ENCODE assay signal across 19 cellular contexts in genomic region chr6:43800746-43801488, GRCh38. TPM values are rescaled to one million over a fixed set of nuclear protein-coding genes. Genes with fewer than 3 reads are reported as not detected.
DNase-seq lines count a peak whose midpoint lies in the region; ATAC-seq and TF ChIP-seq lines count a peak whose summit lies in the region.
"Had no signal": no experiment of that assay in that cellular context is flagged by ENCODE, and none has a peak within 500 bp of the region (broad histone marks: within the 10 kb centered on the region; RNA-seq: fewer than 3 reads in every experiment).

No MANE protein-coding gene starts in this region.

- H3K27ac Mint-ChIP-seq in stimulated activated naive CD8-positive, alpha-beta T cell treated with anti-CD3 and anti-CD28 coated beads, Interleukin-15, amount 100 ng/mL, for 72 hours = no peak overlapping the region
- H3K27ac Mint-ChIP-seq: T-cell had no signal

- H2BK5ac ChIP-seq in mesenchymal stem cell (ENCODE audit: low read depth, low read length, poor library complexity, severe bottlenecking) = no peak overlapping the region

- 0 out of 2 replicates have a peak, but pooled peaks have one; percentile 18 for TF ChIP-seq CTCF in A673 (conservative IDR thresholded peaks at IDR 0.05; ENCODE audit: low read depth, low read length)
- peak; percentile 12 for TF ChIP-seq CTCF in choroid plexus epithelial cell (conservative IDR thresholded peaks at IDR 0.05; ENCODE audit: low read depth, low read length)

- no peak for DNase-seq in A673 (ENCODE audit: low spot score)
- peak; percentile 68 for DNase-seq in H7
- no peak for DNase-seq in choroid plexus epithelial cell (ENCODE audit: low read depth)
- DNase-seq in mesenchymal stem cell = no peak
- no peak for DNase-seq in HCEC 1CT
- no peak for DNase-seq in stimulated activated naive CD8-positive, alpha-beta T cell treated with anti-CD3 and anti-CD28 coated beads, Interleukin-15, amount 100 ng/mL, for 72 hours
- DNase-seq in NCI-H2107 (lab: John Stamatoyannopoulos, UW) = no peak
- no peak for DNase-seq in stimulated activated CD4-positive, alpha-beta T cell treated with anti-CD3 and anti-CD28 coated beads, Interleukin-4, amount 100 ng/mL, for 1 hour
- DNase-seq: activated CD4-positive, alpha-beta T cell treated with anti-CD3 and anti-CD28 coated beads for 4 hours; activated T-cell treated with anti-CD3 and anti-CD28 coated beads, Interleukin-2, amount 50 U/mL, for 4 hours; amniotic stem cell; DMS79 treated with DMSO at 0.1 percent for 48 hours; KG1; NCI-H1694; NCI-H524 treated with DMSO at 0.1 percent for 48 hours; occipital lobe; T-cell had no signal

- H2AFZ ChIP-seq in mesenchymal stem cell (ENCODE audit: low read depth, low read length) = no peak overlapping the region

- no peak overlapping the region for H3K9ac ChIP-seq in mesenchymal stem cell (ENCODE audit: low read length)

- no peak overlapping the region for H3K23ac ChIP-seq in mesenchymal stem cell (ENCODE audit: low read length in 2 of 2)

- H3K4me2 ChIP-seq in mesenchymal stem cell (ENCODE audit: low read length, poor library complexity, severe bottlenecking) = no peak overlapping the region

- H2AK5ac ChIP-seq in mesenchymal stem cell (ENCODE audit: low read length, severe bottlenecking) = no peak overlapping the region

- H3K9me3 ChIP-seq in A673 (ENCODE audit: low read depth, low read length, poor library complexity, severe bottlenecking) (no peaks in the 10 kb centered on the region), mesenchymal stem cell (ENCODE audit: control insufficient read depth, low read length) (no peaks in the 10 kb centered on the region)

- H3K18ac ChIP-seq in mesenchymal stem cell (ENCODE audit: low read depth in 1 of 2, low read length in 2 of 2) = peak overlapping the region in 1 of 2 experiments; percentile 28

- peaks cover 7% of the 10 kb centered on the region for H3K27me3 Mint-ChIP-seq in stimulated activated naive CD8-positive, alpha-beta T cell treated with anti-CD3 and anti-CD28 coated beads, Interleukin-15, amount 100 ng/mL, for 72 hours

- H3K4me3 Mint-ChIP-seq in stimulated activated naive CD8-positive, alpha-beta T cell treated with anti-CD3 and anti-CD28 coated beads, Interleukin-15, amount 100 ng/mL, for 72 hours = no peak overlapping the region
- H3K4me3 Mint-ChIP-seq: activated T-cell treated with anti-CD3 and anti-CD28 coated beads, Interleukin-2, amount 50 U/mL, for 4 hours; memory B cell; T-cell had no signal

- H3K9me3 Mint-ChIP-seq in stimulated activated naive CD8-positive, alpha-beta T cell treated with anti-CD3 and anti-CD28 coated beads, Interleukin-15, amount 100 ng/mL, for 72 hours = no peaks in the 10 kb centered on the region
- H3K9me3 Mint-ChIP-seq: activated T-cell treated with anti-CD3 and anti-CD28 coated beads, Interleukin-2, amount 50 U/mL, for 4 hours; memory B cell; T-cell had no signal

- no peak overlapping the region for H4K8ac ChIP-seq in mesenchymal stem cell (ENCODE audit: low read length)

- peak overlapping the region; percentile 83 for H2BK15ac ChIP-seq in mesenchymal stem cell (ENCODE audit: low read depth, poor library complexity, severe bottlenecking)

- H2BK12ac ChIP-seq in mesenchymal stem cell (ENCODE audit: low read length in 2 of 2) = no peak overlapping the region

- no peaks in the 10 kb centered on the region for H3K4me1 ChIP-seq in A673 (ENCODE audit: insufficient read depth, low read length, poor library complexity, severe bottlenecking)
- H3K4me1 ChIP-seq in mesenchymal stem cell (ENCODE audit: control insufficient read depth, insufficient read depth, low read depth, low read length) = peaks cover 19% of the 10 kb centered on the region

- no peak overlapping the region for H2BK120ac ChIP-seq in mesenchymal stem cell (ENCODE audit: low read depth, low read length)

- H3K27me3 ChIP-seq in A673 (replicated peaks; ENCODE audit: insufficient read depth, low read depth, low read length, poor library complexity) (no peaks in the 10 kb centered on the region), H7 (ENCODE audit: control insufficient read depth, insufficient read depth, low read length) (no peaks in the 10 kb centered on the region), mesenchymal stem cell (ENCODE audit: control insufficient read depth in 1 of 2, insufficient read depth in 1 of 2, low read length in 2 of 2) (no peaks in the 10 kb centered on the region)

- POLR2A ChIA-PET in A673 (lab: Charles Lee; ENCODE audit: low non-redundant PET) = no interaction called here

- H3K14ac ChIP-seq in mesenchymal stem cell (ENCODE audit: low read length in 2 of 2) = peak overlapping the region in 1 of 2 experiments; percentile 56

- H3K4me1 Mint-ChIP-seq in stimulated activated naive CD8-positive, alpha-beta T cell treated with anti-CD3 and anti-CD28 coated beads, Interleukin-15, amount 100 ng/mL, for 72 hours = peaks cover 21% of the 10 kb centered on the region

- intact Hi-C loops in A673 (cut with micrococcal nuclease; ENCODE audit: unreplicated experiment) = no loop called here

- no peaks in the 10 kb centered on the region for H3K79me1 ChIP-seq in mesenchymal stem cell (replicated peaks; ENCODE audit: low read length, poor library complexity, severe bottlenecking)

- H3K4me3 ChIP-seq in A673 (ENCODE audit: low read depth, low read length, poor library complexity, severe bottlenecking) (no peak overlapping the region), H7 (ENCODE audit: insufficient read depth, low read depth, low read length) (no peak overlapping the region), choroid plexus epithelial cell (ENCODE audit: low read depth, low read length) (no peak overlapping the region), mesenchymal stem cell (ENCODE audit: insufficient read depth in 1 of 2, low read depth in 1 of 2, low read length in 2 of 2) (no peak overlapping the region)

- no TSS peak for BruUV-seq in A673 (replicated peaks; lab: Mats Ljungman, UMichigan)

- 92% methylated on average over 8 of the region's 10 CpGs for WGBS in mesenchymal stem cell

- no peak for ATAC-seq in stimulated activated naive CD8-positive, alpha-beta T cell treated with anti-CD3 and anti-CD28 coated beads, Interleukin-15, amount 100 ng/mL, for 72 hours
- ATAC-seq: activated T-cell treated with anti-CD3 and anti-CD28 coated beads, Interleukin-2, amount 50 U/mL, for 4 hours; Panc1 had no signal

- H3K27ac ChIP-seq in A673 (ENCODE audit: low read depth, low read length, poor library complexity, severe bottlenecking) (no peak overlapping the region), mesenchymal stem cell (ENCODE audit: low read length, poor library complexity, severe bottlenecking) (no peak overlapping the region)

- no peak overlapping the region for H4K91ac ChIP-seq in mesenchymal stem cell (ENCODE audit: low read length)

- H3K4ac ChIP-seq in mesenchymal stem cell (ENCODE audit: low read depth in 1 of 2, low read length in 2 of 2) = no peak overlapping the region

- CTCF ChIA-PET in A673 (lab: Charles Lee) = no interaction called here

- H3K36me3 ChIP-seq in A673 (ENCODE audit: insufficient read depth, low read length, poor library complexity, severe bottlenecking) = no peaks in the 10 kb centered on the region
- H3K36me3 ChIP-seq in H7 (replicated peaks; ENCODE audit: control insufficient read depth, insufficient read depth, low read length) = no peaks in the 10 kb centered on the region
- H3K36me3 ChIP-seq in mesenchymal stem cell (ENCODE audit: control insufficient read depth in 1 of 2, insufficient read depth in 2 of 2, low read depth in 1 of 2, low read length in 2 of 2) = no peaks in the 10 kb centered on the region

RNA-seq across cellular contexts. Expression of gene VEGFA, which starts 30.9 kb away (rescaled TPM):
- 116 and 144 TPM in 2 replicates for total RNA-seq in A673 (2021)
- 32.1 and 39.6 TPM in 2 replicates for total RNA-seq in H7 (2014; rRNA removed; shearing (Covaris generic))
- polyA plus RNA-seq in mesenchymal stem cell (2013, experiment 1 of 2) = 94.9 TPM
- polyA plus RNA-seq in mesenchymal stem cell (2013, experiment 2 of 2) = 89.3 TPM
